8 cellular contexts compared by ENCODE assay signal in genomic region chr19:13093407-13094284, GRCh38. TPM values are rescaled to one million over a fixed set of nuclear protein-coding genes. Genes with fewer than 3 reads are reported as not detected.
DNase-seq lines count a peak whose midpoint lies in the region; ATAC-seq and TF ChIP-seq lines count a peak whose summit lies in the region.

No MANE protein-coding gene starts in this region.

- peak overlapping the region in 1 of 3 experiments; percentile 10 for H3K4me3 Mint-ChIP-seq in nephron

- H3K9me3 Mint-ChIP-seq in nephron: no peaks in the 10 kb centered on the region

- ATAC-seq in DND-41 (ENCODE audit: insufficient read depth, low read depth): peak; percentile 97
- no peak for ATAC-seq in GM19455 (IDR thresholded peaks at IDR 0.05; ENCODE audit: unreplicated experiment)

- peak overlapping the region; percentile 24; the same call in 1 of the 2 replicates for H3K27ac ChIP-seq in DND-41 (ENCODE audit: low read length)

- peak overlapping the region in 2 of 3 experiments; percentile 76 to 95 for H3K27ac Mint-ChIP-seq in nephron

- TF ChIP-seq CTCF in DND-41 (IDR thresholded peaks at IDR 0.05; ENCODE audit: borderline replicate concordance, extremely low read depth, low read length, poor library complexity, severe bottlenecking) (peak; percentile 98), nephron (IDR thresholded peaks at IDR 0.05; ENCODE audit: unreplicated experiment in 3 of 3) (peak; percentile 94 to 98 (median 96))

- no peaks in the 10 kb centered on the region for H3K27me3 ChIP-seq in DND-41 (ENCODE audit: insufficient read depth, low read length, poor library complexity)

- no peak overlapping the region for H3K4me3 ChIP-seq in DND-41 (ENCODE audit: low read depth in 1 of 2, low read length in 2 of 2)

- H3K36me3 Mint-ChIP-seq in nephron (ENCODE audit: low read depth): no peaks in the 10 kb centered on the region

- H4K20me1 ChIP-seq in DND-41 (ENCODE audit: insufficient read depth, low read length): no peaks in the 10 kb centered on the region; the same call in 1 of the 2 replicates

- in situ Hi-C loops in KBM-7 (cut with MboI; ENCODE audit: low pct_unique_long_range_greater_than_20kb, low sequenced_read_pairs): loop anchor here (25.0 kb wide), 1 partner anchor 106 kb away; the partner anchor contains the start of gene NFIX

- no peak overlapping the region for H2AFZ ChIP-seq in DND-41 (ENCODE audit: low read depth, low read length)

- peaks cover 48% of the 10 kb centered on the region for H3K4me1 Mint-ChIP-seq in nephron

- no peak overlapping the region for H3K4me2 ChIP-seq in DND-41 (ENCODE audit: insufficient read depth, low read length)

- H3K9me3 ChIP-seq in DND-41 (ENCODE audit: insufficient read depth, low read length, severe bottlenecking): no peaks in the 10 kb centered on the region

- H3K36me3 ChIP-seq in DND-41 (ENCODE audit: insufficient read depth, low read length): no peaks in the 10 kb centered on the region

- DNase-seq in DND-41: peak; percentile 83
- peak; percentile 92 for DNase-seq in KBM-7
- peak; percentile 86 to 88 for DNase-seq in activated T-cell treated with anti-CD3 and anti-CD28 coated beads, Interleukin-2, amount 50 U/mL, for 48 hours
- peak; percentile 75 for DNase-seq in fibroblast of gingiva (ENCODE audit: low read depth)
- peak; percentile 54 to 83 (median 74) for DNase-seq in stimulated activated naive CD4-positive, alpha-beta T cell (lab: John Stamatoyannopoulos, UW)

- peaks cover 68% of the 10 kb centered on the region for H3K27me3 Mint-ChIP-seq in nephron (ENCODE audit: low read depth)

- H3K9ac ChIP-seq in DND-41 (ENCODE audit: low read depth, low read length): no peak overlapping the region

- peaks cover 4% of the 10 kb centered on the region for H3K4me1 ChIP-seq in DND-41 (ENCODE audit: insufficient read depth, low read length)

- no peaks in the 10 kb centered on the region for H3K79me2 ChIP-seq in DND-41 (ENCODE audit: insufficient read depth, low read length)

TF ChIP-seq in PFSK-1, 5 proteins besides CTCF, POLR2A, EP300 and RAD21:
- peak; percentile 62 for TF ChIP-seq FOXP2 (optimal IDR thresholded peaks at IDR 0.05; ENCODE audit: borderline replicate concordance, extremely low read depth, extremely low read length, insufficient read depth)
- TF ChIP-seq SIN3A (IDR thresholded peaks at IDR 0.05; ENCODE audit: borderline replicate concordance, insufficient read depth, low read length): no peak
- TF ChIP-seq, protein P1, sequence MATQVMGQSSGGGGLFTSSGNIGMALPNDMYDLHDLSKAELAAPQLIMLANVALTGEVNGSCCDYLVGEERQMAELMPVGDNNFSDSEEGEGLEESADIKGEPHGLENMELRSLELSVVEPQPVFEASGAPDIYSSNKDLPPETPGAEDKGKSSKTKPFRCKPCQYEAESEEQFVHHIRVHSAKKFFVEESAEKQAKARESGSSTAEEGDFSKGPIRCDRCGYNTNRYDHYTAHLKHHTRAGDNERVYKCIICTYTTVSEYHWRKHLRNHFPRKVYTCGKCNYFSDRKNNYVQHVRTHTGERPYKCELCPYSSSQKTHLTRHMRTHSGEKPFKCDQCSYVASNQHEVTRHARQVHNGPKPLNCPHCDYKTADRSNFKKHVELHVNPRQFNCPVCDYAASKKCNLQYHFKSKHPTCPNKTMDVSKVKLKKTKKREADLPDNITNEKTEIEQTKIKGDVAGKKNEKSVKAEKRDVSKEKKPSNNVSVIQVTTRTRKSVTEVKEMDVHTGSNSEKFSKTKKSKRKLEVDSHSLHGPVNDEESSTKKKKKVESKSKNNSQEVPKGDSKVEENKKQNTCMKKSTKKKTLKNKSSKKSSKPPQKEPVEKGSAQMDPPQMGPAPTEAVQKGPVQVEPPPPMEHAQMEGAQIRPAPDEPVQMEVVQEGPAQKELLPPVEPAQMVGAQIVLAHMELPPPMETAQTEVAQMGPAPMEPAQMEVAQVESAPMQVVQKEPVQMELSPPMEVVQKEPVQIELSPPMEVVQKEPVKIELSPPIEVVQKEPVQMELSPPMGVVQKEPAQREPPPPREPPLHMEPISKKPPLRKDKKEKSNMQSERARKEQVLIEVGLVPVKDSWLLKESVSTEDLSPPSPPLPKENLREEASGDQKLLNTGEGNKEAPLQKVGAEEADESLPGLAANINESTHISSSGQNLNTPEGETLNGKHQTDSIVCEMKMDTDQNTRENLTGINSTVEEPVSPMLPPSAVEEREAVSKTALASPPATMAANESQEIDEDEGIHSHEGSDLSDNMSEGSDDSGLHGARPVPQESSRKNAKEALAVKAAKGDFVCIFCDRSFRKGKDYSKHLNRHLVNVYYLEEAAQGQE (IDR thresholded peaks at IDR 0.05; ENCODE audit: insufficient read depth in 1 of 2, low read depth in 2 of 2, low read length in 2 of 2): no peak

RNA-seq across cellular contexts. Expression of gene LYL1, which starts 9.0 kb away (rescaled TPM):
- polyA plus RNA-seq in PFSK-1 (2012; ENCODE audit: insufficient read length, low read depth): 0.31 TPM

RNA-seq across cellular contexts. Expression of gene TRMT1, which starts 22.9 kb away (rescaled TPM):
- polyA plus RNA-seq in PFSK-1 (2012; ENCODE audit: insufficient read length, low read depth): 129 TPM

RNA-seq across cellular contexts. Expression of gene NACC1, which starts 24.4 kb away (rescaled TPM):
- polyA plus RNA-seq in PFSK-1 (2012; ENCODE audit: insufficient read length, low read depth): 58.8 TPM

RNA-seq across cellular contexts. Expression of gene STX10, which starts 56.5 kb away (rescaled TPM):
- 141 TPM for polyA plus RNA-seq in PFSK-1 (2012; ENCODE audit: insufficient read length, low read depth)

RNA-seq across cellular contexts. Expression of gene IER2, which starts 56.6 kb away (rescaled TPM):
- 110 TPM for polyA plus RNA-seq in PFSK-1 (2012; ENCODE audit: insufficient read length, low read depth)
